ENCODE assay signal across 8 cellular contexts in genomic region chr13:75636339-75637095, GRCh38.
DNase-seq lines count a peak whose midpoint lies in the region; ATAC-seq lines count a peak whose summit lies in the region.

No MANE protein-coding gene starts in this region.

- peak overlapping the region; percentile 62 for H3K9ac ChIP-seq in ES-I3 (ENCODE audit: low read depth, low read length)

- ATAC-seq in GM21576 (IDR thresholded peaks at IDR 0.05; ENCODE audit: unreplicated experiment), result peak; percentile 46

- H3K36me3 ChIP-seq in ES-I3 (ENCODE audit: insufficient read depth, low read length), result no peaks in the 10 kb centered on the region

- no peaks in the 10 kb centered on the region for H3K9me3 ChIP-seq in ES-I3 (ENCODE audit: control insufficient read depth, insufficient read depth, low read length)

- DNase-seq in HuH-7.5 (ENCODE audit: low spot score), result peak; percentile 44
- DNase-seq in UCSD-AML1 (lab: John Stamatoyannopoulos, UW; ENCODE audit: unreplicated experiment), result peak; percentile 80
- peak; percentile 18 to 43 for DNase-seq in T47D (ENCODE audit: low read depth in 1 of 2, low spot score in 1 of 2)
- DNase-seq in kidney glomerular epithelial cell (lab: John Stamatoyannopoulos, UW), result peak; percentile 22
- peak; percentile 28 for DNase-seq in stimulated activated CD4-positive, alpha-beta T cell treated with anti-CD3 and anti-CD28 coated beads, Interleukin-1b, Interleukin-23, amount 100 ng/mL, for 48 hours
- no peak for DNase-seq in middle frontal gyrus (ENCODE audit: extremely low spot score, low spot score)

- in situ Hi-C loops in T47D (cut with HindIII; ENCODE audit: low pct_unique_long_range_greater_than_20kb, low sequenced_read_pairs), result no loop called here

- H3K4me1 ChIP-seq in ES-I3 (ENCODE audit: insufficient read depth, low read length), result peaks cover 8% of the 10 kb centered on the region; the same call in 1 of the 2 replicates
